14 cellular contexts compared by ENCODE assay signal in the genomic region with DNA sequence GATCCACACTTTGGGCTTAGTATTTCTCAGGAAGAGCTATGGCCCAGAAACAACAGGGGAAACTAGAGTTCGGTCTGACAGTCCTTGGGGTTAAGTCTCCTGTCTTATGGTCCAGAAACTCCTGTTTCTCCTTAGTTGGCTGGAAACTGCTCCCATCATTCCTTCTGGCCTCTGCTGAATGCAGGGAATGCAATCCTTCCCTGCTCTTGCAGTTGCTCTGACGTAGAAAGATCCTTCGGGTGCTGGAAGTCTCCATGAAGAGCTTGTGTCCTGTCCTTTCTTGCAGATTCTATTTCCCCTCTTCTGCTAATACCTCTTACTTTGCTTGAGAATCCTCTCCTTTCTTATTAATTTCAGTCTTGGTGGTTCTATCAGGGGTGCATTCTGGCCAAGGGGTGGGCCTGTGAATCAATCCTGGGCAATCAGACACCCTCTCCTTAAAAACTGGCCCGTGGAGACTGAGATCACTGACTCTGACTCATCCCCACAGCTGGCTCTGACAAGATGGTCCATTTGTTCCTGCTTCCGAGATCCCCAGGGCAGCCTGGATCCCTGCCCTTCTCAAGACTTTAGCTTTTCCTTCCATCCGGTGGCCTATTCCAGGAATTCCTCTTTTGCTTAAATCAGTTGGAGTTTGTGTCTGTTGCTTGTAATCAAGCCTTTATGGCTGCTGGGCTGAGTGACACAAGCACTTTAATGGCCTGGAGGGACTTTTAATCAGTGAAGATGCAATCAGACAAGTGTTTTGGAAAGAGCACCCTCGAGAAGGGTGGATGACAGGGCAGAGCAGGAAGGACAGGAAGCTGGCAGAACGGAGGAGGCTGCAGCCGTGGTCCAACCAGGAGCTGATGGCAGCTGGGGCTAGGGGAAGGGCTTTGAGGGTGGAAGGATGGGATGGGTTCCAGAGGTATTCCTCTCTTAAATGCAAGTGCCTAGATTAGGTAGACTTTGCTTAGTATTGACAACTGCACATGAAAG. TPM values are rescaled to one million over a fixed set of nuclear protein-coding genes. Genes with fewer than 3 reads are reported as not detected.
DNase-seq lines count a peak whose midpoint lies in the region; ATAC-seq and TF ChIP-seq lines count a peak whose summit lies in the region.
"Had no signal": no experiment of that assay in that cellular context is flagged by ENCODE, and none has a peak within 500 bp of the region (broad histone marks: within the 10 kb centered on the region; RNA-seq: fewer than 3 reads in every experiment).

No MANE protein-coding gene starts in this region.

- H3K9me3 Mint-ChIP-seq in activated CD8-positive, alpha-beta T cell treated with anti-CD3 and anti-CD28 coated beads, Interleukin-2, amount 10 ng/mL, durations not matched to agents 7 days and 5 days (ENCODE audit: insufficient read depth), result peaks cover 5% of the 10 kb centered on the region
- H3K9me3 Mint-ChIP-seq in activated CD8-positive, alpha-beta T cell treated with anti-CD3 and anti-CD28 coated beads for 36 hours, result peaks cover 7% of the 10 kb centered on the region
- H3K9me3 Mint-ChIP-seq in memory B cell, result no peaks in the 10 kb centered on the region
- H3K9me3 Mint-ChIP-seq: nephron had no signal

- H3K4me3 ChIP-seq in urinary bladder (ENCODE audit: low read depth, low read length), result no peak overlapping the region
- H3K4me3 ChIP-seq: A549, GM12878, SK-N-MC had no signal

- POLR2A ChIA-PET in activated CD8-positive, alpha-beta T cell treated with anti-CD3 and anti-CD28 coated beads, Interleukin-2, amount 10 ng/mL, durations not matched to agents 7 days and 5 days (lab: Charles Lee), result no interaction called here
- POLR2A ChIA-PET in activated CD8-positive, alpha-beta T cell treated with anti-CD3 and anti-CD28 coated beads for 36 hours (lab: Charles Lee), result no interaction called here

- H3K27ac Mint-ChIP-seq in activated CD8-positive, alpha-beta T cell treated with anti-CD3 and anti-CD28 coated beads, Interleukin-2, amount 10 ng/mL, durations not matched to agents 7 days and 5 days, result no peak overlapping the region
- no peak overlapping the region for H3K27ac Mint-ChIP-seq in activated CD8-positive, alpha-beta T cell treated with anti-CD3 and anti-CD28 coated beads for 36 hours
- peak overlapping the region; percentile 30 for H3K27ac Mint-ChIP-seq in memory B cell
- H3K27ac Mint-ChIP-seq: nephron had no signal

- ATAC-seq in activated CD8-positive, alpha-beta T cell treated with anti-CD3 and anti-CD28 coated beads, Interleukin-2, amount 10 ng/mL, durations not matched to agents 7 days and 5 days, result no peak
- no peak for ATAC-seq in activated CD8-positive, alpha-beta T cell treated with anti-CD3 and anti-CD28 coated beads for 36 hours
- ATAC-seq in memory B cell (ENCODE audit: low read depth) (no peak), HG03280 (IDR thresholded peaks at IDR 0.05; ENCODE audit: unreplicated experiment) (no peak)
- ATAC-seq: activated T-cell treated with anti-CD3 and anti-CD28 coated beads, Interleukin-2, amount 50 U/mL, for 4 hours; GM12878 had no signal

- DNase-seq in activated CD8-positive, alpha-beta T cell treated with anti-CD3 and anti-CD28 coated beads, Interleukin-2, amount 10 ng/mL, durations not matched to agents 7 days and 5 days, result peak; percentile 12
- no peak for DNase-seq in activated CD8-positive, alpha-beta T cell treated with anti-CD3 and anti-CD28 coated beads for 36 hours
- peak; percentile 8 to 23 for DNase-seq in erythroblast (lab: John Stamatoyannopoulos, UW)
- DNase-seq in memory B cell (ENCODE audit: low spot score in 2 of 2), result no peak
- no peak for DNase-seq in effector CD8-positive, alpha-beta T cell (lab: John Stamatoyannopoulos, UW)
- DNase-seq in superior temporal gyrus (ENCODE audit: extremely low spot score), result no peak
- DNase-seq: activated T-cell treated with anti-CD3 and anti-CD28 coated beads, Interleukin-2, amount 50 U/mL, for 4 hours; NCI-H1930 had no signal

- TF ChIP-seq POLR2A in erythroblast (IDR thresholded peaks at IDR 0.05; ENCODE audit: low read length), result peak; percentile 21

- H3K4me1 Mint-ChIP-seq in activated CD8-positive, alpha-beta T cell treated with anti-CD3 and anti-CD28 coated beads, Interleukin-2, amount 10 ng/mL, durations not matched to agents 7 days and 5 days (ENCODE audit: low read depth), result peaks cover 8% of the 10 kb centered on the region
- peaks cover 2% of the 10 kb centered on the region for H3K4me1 Mint-ChIP-seq in activated CD8-positive, alpha-beta T cell treated with anti-CD3 and anti-CD28 coated beads for 36 hours (ENCODE audit: low read depth)
- peaks cover 11% of the 10 kb centered on the region for H3K4me1 Mint-ChIP-seq in memory B cell
- H3K4me1 Mint-ChIP-seq: nephron had no signal

- no peaks in the 10 kb centered on the region for H3K36me3 ChIP-seq in urinary bladder (ENCODE audit: insufficient read depth)

- CTCF ChIA-PET in activated CD8-positive, alpha-beta T cell treated with anti-CD3 and anti-CD28 coated beads, Interleukin-2, amount 10 ng/mL, durations not matched to agents 7 days and 5 days (lab: Charles Lee), result no interaction called here
- CTCF ChIA-PET in activated CD8-positive, alpha-beta T cell treated with anti-CD3 and anti-CD28 coated beads for 36 hours (lab: Charles Lee), result no interaction called here

- TF ChIP-seq CTCF in activated CD8-positive, alpha-beta T cell treated with anti-CD3 and anti-CD28 coated beads for 36 hours (IDR thresholded peaks at IDR 0.05), result no peak

- peaks cover 10% of the 10 kb centered on the region for H3K27me3 Mint-ChIP-seq in activated CD8-positive, alpha-beta T cell treated with anti-CD3 and anti-CD28 coated beads, Interleukin-2, amount 10 ng/mL, durations not matched to agents 7 days and 5 days (ENCODE audit: low read depth)
- H3K27me3 Mint-ChIP-seq in activated CD8-positive, alpha-beta T cell treated with anti-CD3 and anti-CD28 coated beads for 36 hours, result peaks cover 14% of the 10 kb centered on the region
- no peaks in the 10 kb centered on the region for H3K27me3 Mint-ChIP-seq in memory B cell

- 23% methylated on average over 9 of the region's 9 CpGs for WGBS in urinary bladder

- no peaks in the 10 kb centered on the region for H3K4me1 ChIP-seq in urinary bladder (ENCODE audit: insufficient read depth)

- intact Hi-C loops in activated CD8-positive, alpha-beta T cell treated with anti-CD3 and anti-CD28 coated beads for 36 hours (cut with micrococcal nuclease), result no loop called here

- no peaks in the 10 kb centered on the region for H3K36me3 Mint-ChIP-seq in activated CD8-positive, alpha-beta T cell treated with anti-CD3 and anti-CD28 coated beads, Interleukin-2, amount 10 ng/mL, durations not matched to agents 7 days and 5 days (ENCODE audit: low read depth)
- H3K36me3 Mint-ChIP-seq in activated CD8-positive, alpha-beta T cell treated with anti-CD3 and anti-CD28 coated beads for 36 hours (ENCODE audit: low read depth), result no peaks in the 10 kb centered on the region
- H3K36me3 Mint-ChIP-seq in memory B cell, result peaks cover 6% of the 10 kb centered on the region

- H3K27ac ChIP-seq in urinary bladder (ENCODE audit: low read depth), result peak overlapping the region; percentile 54
- H3K27ac ChIP-seq: SK-N-MC had no signal

- no peak overlapping the region for H3K4me3 Mint-ChIP-seq in activated CD8-positive, alpha-beta T cell treated with anti-CD3 and anti-CD28 coated beads, Interleukin-2, amount 10 ng/mL, durations not matched to agents 7 days and 5 days
- no peak overlapping the region for H3K4me3 Mint-ChIP-seq in activated CD8-positive, alpha-beta T cell treated with anti-CD3 and anti-CD28 coated beads for 36 hours
- H3K4me3 Mint-ChIP-seq in memory B cell, result no peak overlapping the region
- H3K4me3 Mint-ChIP-seq: activated T-cell treated with anti-CD3 and anti-CD28 coated beads, Interleukin-2, amount 50 U/mL, for 4 hours; nephron had no signal

RNA-seq across cellular contexts. Expression of a gene that starts 23.7 kb away (rescaled TPM):
- under 1 TPM; 0.26 to 0.37 TPM for total RNA-seq in activated CD8-positive, alpha-beta T cell treated with anti-CD3 and anti-CD28 coated beads, Interleukin-2, amount 10 ng/mL, durations not matched to agents 7 days and 5 days
- total RNA-seq in activated CD8-positive, alpha-beta T cell treated with anti-CD3 and anti-CD28 coated beads for 36 hours, result under 1 TPM in 1 of 2 experiments, not detected in 1; 0.23 TPM
- 98.8 TPM for total RNA-seq in urinary bladder
- polyA plus RNA-seq in urinary bladder, result 348 TPM

Comparison
In these comparisons a context has a peak if more than half of its experiments do, and no peak if none do; other contexts are left out.
1. DNase-seq: peak in activated CD8-positive, alpha-beta T cell treated with anti-CD3 and anti-CD28 coated beads, Interleukin-2, amount 10 ng/mL, durations not matched to agents 7 days and 5 days (single experiment) and erythroblast (2 of 2); none in activated CD8-positive, alpha-beta T cell treated with anti-CD3 and anti-CD28 coated beads for 36 hours (single experiment), memory B cell (0 of 2), effector CD8-positive, alpha-beta T cell (single experiment) and superior temporal gyrus (single experiment).
2. RNA of a gene that starts 23.7 kb away (total RNA-seq): 98.8 TPM in urinary bladder (single experiment); 0.26 to 0.37 TPM in activated CD8-positive, alpha-beta T cell treated with anti-CD3 and anti-CD28 coated beads, Interleukin-2, amount 10 ng/mL, durations not matched to agents 7 days and 5 days and 0.23 TPM in activated CD8-positive, alpha-beta T cell treated with anti-CD3 and anti-CD28 coated beads for 36 hours; every median in the first group is over 10 times any median in the second.